In genomic region chr18:10040287-10041011, GRCh38 we compare ENCODE assay signal across 14 cellular contexts.
DNase-seq lines count a peak whose midpoint lies in the region; ATAC-seq and TF ChIP-seq lines count a peak whose summit lies in the region.
"Had no signal": no experiment of that assay in that cellular context is flagged by ENCODE, and none has a peak within 500 bp of the region (broad histone marks: within the 10 kb centered on the region; RNA-seq: fewer than 3 reads in every experiment).

No MANE protein-coding gene starts in this region.

- TF ChIP-seq CTCF in heart right ventricle (IDR thresholded peaks at IDR 0.05) (no peak), progenitor cell of endocrine pancreas (IDR thresholded peaks at IDR 0.05; ENCODE audit: unreplicated experiment) (no peak), Calu3 (IDR thresholded peaks at IDR 0.05; ENCODE audit: unreplicated experiment) (no peak)

- H3K4me3 ChIP-seq in heart right ventricle: no peak overlapping the region
- no peak overlapping the region for H3K4me3 ChIP-seq in aorta (ENCODE audit: low read length in 2 of 2)

- ATAC-seq in Right ventricle myocardium inferior (peak; percentile 91), heart right ventricle (peak; percentile 84 to 91 (median 88)), aorta (ENCODE audit: low FRiP score) (peak; percentile 90), GM18517 (IDR thresholded peaks at IDR 0.05; ENCODE audit: unreplicated experiment) (no peak)

- H3K4me1 Mint-ChIP-seq in progenitor cell of endocrine pancreas (ENCODE audit: low read depth) (peaks cover 14% of the 10 kb centered on the region), Calu3 (ENCODE audit: low read depth, unreplicated experiment) (peaks cover 10% of the 10 kb centered on the region)

- H3K27me3 Mint-ChIP-seq in progenitor cell of endocrine pancreas: no peaks in the 10 kb centered on the region
- H3K27me3 Mint-ChIP-seq in Calu3 (ENCODE audit: unreplicated experiment): peaks cover 5% of the 10 kb centered on the region

- H3K27me3 ChIP-seq in heart right ventricle (no peaks in the 10 kb centered on the region), aorta (ENCODE audit: control insufficient read depth in 1 of 2, insufficient read depth in 2 of 2, low read length in 1 of 2) (no peaks in the 10 kb centered on the region)

- intact Hi-C loops in Right ventricle myocardium inferior (cut with DNase I): loop anchor here (5.0 kb wide), 2 partner anchors 147 to 207 kb away; no protein-coding TSS in a partner anchor
- intact Hi-C loops in cardiac septum (cut with DNase I): no loop called here
- intact Hi-C loops in heart right ventricle (cut with DNase I): loop anchor here in 1 of 10 donors (10.0 kb wide), 1 partner anchor 204 kb away; no protein-coding TSS in a partner anchor
- intact Hi-C loops in aorta (cut with DNase I): no loop called here
- intact Hi-C loops in Calu3 (cut with micrococcal nuclease; ENCODE audit: unreplicated experiment): no loop called here

- H3K9me3 Mint-ChIP-seq in progenitor cell of endocrine pancreas (ENCODE audit: low read depth): peaks cover 16% of the 10 kb centered on the region
- H3K9me3 Mint-ChIP-seq in Calu3 (ENCODE audit: low read depth, unreplicated experiment): peaks cover 5% of the 10 kb centered on the region

- H3K27ac ChIP-seq in heart right ventricle (peak overlapping the region; percentile 18 to 80 (median 55)), aorta (ENCODE audit: low read depth in 1 of 2, low read length in 2 of 2) (peak overlapping the region in 1 of 2 donors; percentile 73)

- no peaks in the 10 kb centered on the region for H3K36me3 ChIP-seq in heart right ventricle
- H3K36me3 ChIP-seq in aorta (ENCODE audit: control insufficient read depth in 1 of 2, insufficient read depth in 2 of 2, low read length in 1 of 2): no peaks in the 10 kb centered on the region

- 55 to 59% methylated on average over 4 of the region's 4 CpGs for WGBS in heart right ventricle, 2 donors
- WGBS in aorta, 2 donors: 31 to 35% methylated on average over 4 of the region's 4 CpGs

- CTCF ChIA-PET in Calu3 (lab: Charles Lee): interaction anchor here (0.7 kb wide), 1 partner anchor 51 kb away, joined by 3 read pairs; no protein-coding TSS in a partner anchor

- DNase-seq in Right ventricle myocardium inferior (ENCODE audit: missing footprints) (no peak), cardiac septum (ENCODE audit: low spot score) (no peak), heart right ventricle (no peak), progenitor cell of endocrine pancreas (ENCODE audit: low spot score, unreplicated experiment) (no peak), aorta (no peak), Calu3 (no peak)
- no peak for DNase-seq in activated naive CD4-positive, alpha-beta T cell treated with Interleukin-2 at 50 U/mL for 16 hours
- DNase-seq: central memory CD4-positive, alpha-beta T cell; Karpas-422; NCI-H2081; occipital lobe; stimulated activated CD4-positive, alpha-beta T cell treated with anti-CD3 and anti-CD28 coated beads, Interleukin-4, amount 100 ng/mL, for 24 hours had no signal

- no TSS peak for BruUV-seq in Calu3 (replicated peaks; lab: Mats Ljungman, UMichigan)

- H3K9me3 ChIP-seq in heart right ventricle (peaks cover 0 to 36% (median 19%) of the 10 kb centered on the region in 11 donors), aorta (ENCODE audit: control insufficient read depth, low read length) (no peaks in the 10 kb centered on the region)

- H3K36me3 Mint-ChIP-seq in progenitor cell of endocrine pancreas (ENCODE audit: insufficient read depth) (peaks cover 4% of the 10 kb centered on the region), Calu3 (ENCODE audit: insufficient read depth, unreplicated experiment) (no peaks in the 10 kb centered on the region)

- H3K27ac Mint-ChIP-seq in progenitor cell of endocrine pancreas: peak overlapping the region; percentile 82
- no peak overlapping the region for H3K27ac Mint-ChIP-seq in Calu3 (ENCODE audit: unreplicated experiment)
- H3K27ac Mint-ChIP-seq: activated T-helper 2 cell treated with anti-CD3 and anti-CD28 coated beads, Interferon-gamma antibody, Interleukin-2, Interleukin-4, amounts not matched to agents 10 μg/mL and 5 μg/mL and 100 μg/mL, durations not matched to agents 14 hours and 24 hours and 36 hours had no signal

- peaks cover 0 to 25% (median 4%) of the 10 kb centered on the region in 9 donors for H3K4me1 ChIP-seq in heart right ventricle
- no peaks in the 10 kb centered on the region for H3K4me1 ChIP-seq in aorta (ENCODE audit: control insufficient read depth in 1 of 2, insufficient read depth in 2 of 2, low read length in 2 of 2)

- H3K4me3 Mint-ChIP-seq in progenitor cell of endocrine pancreas (ENCODE audit: low read depth) (no peak overlapping the region), Calu3 (ENCODE audit: low read depth, unreplicated experiment) (no peak overlapping the region)
